In genomic region chr19:3746371-3747056, GRCh38 we compare ENCODE assay signal across 1 cellular context.
TF ChIP-seq lines count a peak whose summit lies in the region.

No MANE protein-coding gene starts in this region.

TF ChIP-seq in K562, 482 proteins besides CTCF, POLR2A, EP300 and RAD21:
- TF ChIP-seq EP400 (IDR thresholded peaks at IDR 0.05) (no peak), ETV1 (tag; conservative IDR thresholded peaks at IDR 0.05; ENCODE audit: low read depth) (no peak), ZNF609 (CRISPR knock-in tag; IDR thresholded peaks at IDR 0.05; ENCODE audit: borderline replicate concordance) (no peak), PATZ1 (CRISPR knock-in tag; IDR thresholded peaks at IDR 0.05; ENCODE audit: borderline replicate concordance) (no peak), AFF4 (CRISPR knock-in tag; IDR thresholded peaks at IDR 0.05) (no peak), KDM1A (IDR thresholded peaks at IDR 0.05) (no peak), ZBTB33 (CRISPR knock-in tag; IDR thresholded peaks at IDR 0.05) (0 out of 2 replicates have a peak, but pooled peaks have one; percentile 37)
